ENCODE assay signal across 15 cellular contexts in the genomic region with DNA sequence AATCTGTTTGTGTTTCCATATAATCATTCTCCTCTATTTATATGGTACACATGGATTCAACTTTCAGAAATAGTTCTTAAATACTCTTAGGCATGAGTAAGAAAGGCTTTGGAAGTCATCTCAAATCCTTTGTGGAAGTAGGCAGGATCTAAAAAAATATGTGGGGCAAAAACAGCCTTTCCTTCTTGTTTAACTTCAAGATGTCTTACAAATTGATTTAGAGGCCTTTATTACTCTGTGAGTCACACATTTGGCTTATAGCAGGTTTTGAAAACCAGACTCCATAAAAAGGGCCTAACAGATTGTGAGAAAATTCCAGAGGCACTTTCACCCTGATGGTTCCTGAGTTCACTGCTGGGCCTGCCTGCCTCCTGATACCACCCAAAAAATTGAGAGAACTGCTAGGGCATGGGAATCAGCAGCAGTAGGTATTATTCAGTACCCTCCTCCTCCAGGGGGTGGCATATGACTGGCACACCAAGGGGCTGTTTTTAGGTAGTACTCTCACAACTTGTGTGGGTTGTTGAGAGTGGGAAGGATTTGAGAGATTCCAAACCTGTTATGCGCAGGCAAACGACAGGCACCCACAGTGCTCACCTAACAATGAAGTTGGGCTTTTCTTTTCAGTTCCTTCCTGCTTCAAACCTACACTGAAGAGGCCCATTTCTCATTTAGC.
DNase-seq lines count a peak whose midpoint lies in the region; ATAC-seq and TF ChIP-seq lines count a peak whose summit lies in the region.
"Had no signal": no experiment of that assay in that cellular context is flagged by ENCODE, and none has a peak within 500 bp of the region (broad histone marks: within the 10 kb centered on the region; RNA-seq: fewer than 3 reads in every experiment).

No MANE protein-coding gene starts in this region.

- no peaks in the 10 kb centered on the region for H3K9me3 ChIP-seq in lower lobe of right lung
- no peaks in the 10 kb centered on the region for H3K9me3 ChIP-seq in Karpas-422 (ENCODE audit: low read length)
- H3K9me3 ChIP-seq: left ventricle myocardium inferior had no signal

- H3K36me3 ChIP-seq in brain microvascular endothelial cell (replicated peaks): no peaks in the 10 kb centered on the region
- no peaks in the 10 kb centered on the region for H3K36me3 ChIP-seq in lower lobe of right lung
- H3K36me3 ChIP-seq in Karpas-422 (ENCODE audit: insufficient read depth, low read length): no peaks in the 10 kb centered on the region
- H3K36me3 ChIP-seq: left ventricle myocardium inferior had no signal

- H3K4me3 Mint-ChIP-seq in mesothelial cell of epicardium: no peak overlapping the region
- H3K4me3 Mint-ChIP-seq: stimulated activated effector memory CD8-positive, alpha-beta T cell treated with anti-CD3 and anti-CD28 coated beads, Interleukin-12 subunit alpha, Interleukin-12 subunit beta, amount 100 ng/mL, for 72 hours had no signal

- H3K4me1 ChIP-seq in lower lobe of right lung: no peaks in the 10 kb centered on the region
- no peaks in the 10 kb centered on the region for H3K4me1 ChIP-seq in Karpas-422 (ENCODE audit: low read length)
- H3K4me1 ChIP-seq: left ventricle myocardium inferior, parathyroid adenoma had no signal

- in situ Hi-C loops in brain microvascular endothelial cell (cut with HindIII; ENCODE audit: low pct_ligation_motif_present, low sequenced_read_pairs): no loop called here

- ATAC-seq in HG03175 (IDR thresholded peaks at IDR 0.05; ENCODE audit: unreplicated experiment) (no peak), HG03097 (IDR thresholded peaks at IDR 0.05; ENCODE audit: low FRiP score, unreplicated experiment) (no peak), lower lobe of right lung (no peak)
- ATAC-seq: stimulated activated effector memory CD8-positive, alpha-beta T cell treated with anti-CD3 and anti-CD28 coated beads, Interleukin-12 subunit alpha, Interleukin-12 subunit beta, amount 100 ng/mL, for 72 hours had no signal

- H3K27ac ChIP-seq in brain microvascular endothelial cell: no peak overlapping the region
- no peak overlapping the region for H3K27ac ChIP-seq in lower lobe of right lung
- no peak overlapping the region for H3K27ac ChIP-seq in Karpas-422 (ENCODE audit: low read length)
- H3K27ac ChIP-seq: left ventricle myocardium inferior, parathyroid adenoma had no signal

- H3K4me3 ChIP-seq in AG09309 (ENCODE audit: control insufficient read depth, low read depth, low read length) (no peak overlapping the region), brain microvascular endothelial cell (ENCODE audit: low read depth, low read length) (no peak overlapping the region), lower lobe of right lung (no peak overlapping the region), Karpas-422 (ENCODE audit: low read length) (no peak overlapping the region)
- H3K4me3 ChIP-seq: left ventricle myocardium inferior had no signal

- H3K79me2 ChIP-seq in Karpas-422 (ENCODE audit: low read length): no peaks in the 10 kb centered on the region
- H3K79me2 ChIP-seq: parathyroid adenoma had no signal

- peak overlapping the region; percentile 41 for H3K27ac Mint-ChIP-seq in mesothelial cell of epicardium
- H3K27ac Mint-ChIP-seq: stimulated activated effector memory CD8-positive, alpha-beta T cell treated with anti-CD3 and anti-CD28 coated beads, Interleukin-12 subunit alpha, Interleukin-12 subunit beta, amount 100 ng/mL, for 72 hours had no signal

- DNase-seq in AG09309 (ENCODE audit: low read depth): peak; percentile 38
- peak; percentile 9 for DNase-seq in HEK293T (ENCODE audit: extremely low spot score)
- no peak for DNase-seq in brain microvascular endothelial cell
- no peak for DNase-seq in mesothelial cell of epicardium (ENCODE audit: low spot score in 2 of 2, unreplicated experiment in 2 of 2)
- no peak for DNase-seq in lower lobe of right lung
- no peak for DNase-seq in Karpas-422
- DNase-seq: activated CD8-positive, alpha-beta memory T cell treated with anti-CD3 and anti-CD28 coated beads, Interleukin-2, amount 50 U/mL, for 48 hours; left ventricle myocardium inferior; NCI-H1092 treated with DMSO at 0.1 percent for 48 hours; NCI-H510A treated with DMSO at 0.1 percent for 48 hours; Right ventricle myocardium superior had no signal

- H3K27me3 Mint-ChIP-seq in mesothelial cell of epicardium (ENCODE audit: low read depth): no peaks in the 10 kb centered on the region

- CTCF ChIA-PET in HEK293T (lab: Yijun Ruan, JAX): no interaction called here

- peaks cover 7% of the 10 kb centered on the region for H3K9me3 Mint-ChIP-seq in mesothelial cell of epicardium
- H3K9me3 Mint-ChIP-seq: stimulated activated effector memory CD8-positive, alpha-beta T cell treated with anti-CD3 and anti-CD28 coated beads, Interleukin-12 subunit alpha, Interleukin-12 subunit beta, amount 100 ng/mL, for 72 hours had no signal

- no peak overlapping the region for H3K4me2 ChIP-seq in Karpas-422 (ENCODE audit: low read depth, low read length, poor library complexity, severe bottlenecking)

- H3K4me1 Mint-ChIP-seq in mesothelial cell of epicardium: peaks cover 58% of the 10 kb centered on the region
- H3K4me1 Mint-ChIP-seq: stimulated activated effector memory CD8-positive, alpha-beta T cell treated with anti-CD3 and anti-CD28 coated beads, Interleukin-12 subunit alpha, Interleukin-12 subunit beta, amount 100 ng/mL, for 72 hours had no signal

- POLR2A ChIA-PET in HEK293T (lab: Yijun Ruan, JAX): no interaction called here

- H3K9me2 ChIP-seq in Karpas-422 (replicated peaks; ENCODE audit: insufficient read depth, low read length): no peaks in the 10 kb centered on the region

- intact Hi-C loops in lower lobe of right lung (cut with DNase I): no loop called here

- H3K27me3 ChIP-seq in brain microvascular endothelial cell (replicated peaks) (no peaks in the 10 kb centered on the region), lower lobe of right lung (ENCODE audit: low read depth) (no peaks in the 10 kb centered on the region), Karpas-422 (ENCODE audit: low read length) (no peaks in the 10 kb centered on the region)

- TF ChIP-seq CTCF in AG09309 (IDR thresholded peaks at IDR 0.05; ENCODE audit: control insufficient read depth, insufficient read depth, low read depth, low read length, missing control alignments): no peak
- TF ChIP-seq CTCF in brain microvascular endothelial cell (IDR thresholded peaks at IDR 0.05; ENCODE audit: low read depth, low read length, missing control alignments): peak; percentile 16
- peak; percentile 20 for TF ChIP-seq CTCF in mesothelial cell of epicardium (IDR thresholded peaks at IDR 0.05; ENCODE audit: unreplicated experiment)
- no peak for TF ChIP-seq CTCF in lower lobe of right lung (IDR thresholded peaks at IDR 0.05)

- no peak overlapping the region for H2AFZ ChIP-seq in Karpas-422 (ENCODE audit: low read length)
- H2AFZ ChIP-seq: parathyroid adenoma had no signal

- no peaks in the 10 kb centered on the region for H4K20me1 ChIP-seq in Karpas-422 (ENCODE audit: insufficient read depth, low read depth, low read length)

- peaks cover 4% of the 10 kb centered on the region for H3K36me3 Mint-ChIP-seq in mesothelial cell of epicardium
- H3K36me3 Mint-ChIP-seq: stimulated activated effector memory CD8-positive, alpha-beta T cell treated with anti-CD3 and anti-CD28 coated beads, Interleukin-12 subunit alpha, Interleukin-12 subunit beta, amount 100 ng/mL, for 72 hours had no signal

- no peak overlapping the region for H3K9ac ChIP-seq in Karpas-422 (ENCODE audit: low read length)
- H3K9ac ChIP-seq: parathyroid adenoma had no signal

TF ChIP-seq in HEK293T, 16 proteins besides CTCF, POLR2A, EP300 and RAD21:
- TF ChIP-seq BHLHE40 (IDR thresholded peaks at IDR 0.05; ENCODE audit: borderline replicate concordance): no peak
- no peak for TF ChIP-seq HDGF (IDR thresholded peaks at IDR 0.05; ENCODE audit: borderline replicate concordance)
- no peak for TF ChIP-seq CTBP1 (IDR thresholded peaks at IDR 0.05; ENCODE audit: borderline replicate concordance)
- no peak for TF ChIP-seq TARDBP (IDR thresholded peaks at IDR 0.05)
- TF ChIP-seq FOXM1 (IDR thresholded peaks at IDR 0.05; ENCODE audit: borderline replicate concordance): no peak
- no peak for TF ChIP-seq ELF4 (IDR thresholded peaks at IDR 0.05)
- no peak for TF ChIP-seq LEF1 (IDR thresholded peaks at IDR 0.05; ENCODE audit: borderline replicate concordance)
- TF ChIP-seq, protein P1, sequence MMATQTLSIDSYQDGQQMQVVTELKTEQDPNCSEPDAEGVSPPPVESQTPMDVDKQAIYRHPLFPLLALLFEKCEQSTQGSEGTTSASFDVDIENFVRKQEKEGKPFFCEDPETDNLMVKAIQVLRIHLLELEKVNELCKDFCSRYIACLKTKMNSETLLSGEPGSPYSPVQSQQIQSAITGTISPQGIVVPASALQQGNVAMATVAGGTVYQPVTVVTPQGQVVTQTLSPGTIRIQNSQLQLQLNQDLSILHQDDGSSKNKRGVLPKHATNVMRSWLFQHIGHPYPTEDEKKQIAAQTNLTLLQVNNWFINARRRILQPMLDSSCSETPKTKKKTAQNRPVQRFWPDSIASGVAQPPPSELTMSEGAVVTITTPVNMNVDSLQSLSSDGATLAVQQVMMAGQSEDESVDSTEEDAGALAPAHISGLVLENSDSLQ (IDR thresholded peaks at IDR 0.05): no peak
- TF ChIP-seq NFRKB (IDR thresholded peaks at IDR 0.05): no peak
- no peak for TF ChIP-seq FOXK2 (IDR thresholded peaks at IDR 0.05)
- no peak for TF ChIP-seq FOXA1 (IDR thresholded peaks at IDR 0.05)
- TF ChIP-seq ZNF384 (IDR thresholded peaks at IDR 0.05): no peak
- no peak for TF ChIP-seq ARNT (IDR thresholded peaks at IDR 0.05)
- TF ChIP-seq SUZ12 (IDR thresholded peaks at IDR 0.05): no peak
- TF ChIP-seq SP1 (IDR thresholded peaks at IDR 0.05): no peak
- no peak for TF ChIP-seq L3MBTL2 (conservative IDR thresholded peaks at IDR 0.05)

Comparison
In these comparisons a context has a peak if more than half of its experiments do, and no peak if none do; other contexts are left out.
1. DNase-seq: peak in AG09309 (single experiment) and HEK293T (single experiment); none in brain microvascular endothelial cell (single experiment), mesothelial cell of epicardium (0 of 2), lower lobe of right lung (single experiment) and Karpas-422 (single experiment).
2. CTCF ChIP-seq: peak in brain microvascular endothelial cell (single experiment) and mesothelial cell of epicardium (single experiment); none in AG09309 (single experiment) and lower lobe of right lung (single experiment).